In the genomic region with DNA sequence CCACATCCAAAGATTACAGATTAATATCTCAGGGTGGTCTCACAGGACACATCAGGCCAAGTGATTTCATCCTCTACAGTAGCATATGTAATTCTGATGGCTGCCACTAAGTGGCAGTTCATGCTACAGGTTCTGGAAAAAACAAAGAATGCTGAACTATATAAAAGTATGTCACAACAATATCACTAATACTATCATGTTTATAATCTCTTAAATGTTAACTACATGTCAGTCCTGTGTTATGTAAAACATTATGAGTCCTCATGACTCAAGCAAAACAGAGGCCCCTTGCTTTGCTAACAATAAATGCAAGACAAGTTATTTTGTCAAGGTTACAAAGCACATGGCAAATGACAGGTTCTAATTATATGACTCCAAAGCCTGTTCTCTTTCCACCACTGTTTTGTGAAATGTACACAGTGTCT, we compare ENCODE assay signal across 8 cellular contexts.
DNase-seq lines count a peak whose midpoint lies in the region; TF ChIP-seq lines count a peak whose summit lies in the region.

No MANE protein-coding gene starts in this region.

- peak; percentile 15 for DNase-seq in NCI-H1105 treated with DMSO at 0.1 percent for 48 hours (lab: John Stamatoyannopoulos, UW)
- DNase-seq in NCI-H1105 (lab: John Stamatoyannopoulos, UW): no peak
- DNase-seq in HCEC 1CT: peak; percentile 53
- DNase-seq in NCI-H2227 (lab: John Stamatoyannopoulos, UW; ENCODE audit: unreplicated experiment): peak; percentile 26
- DNase-seq in esophagus muscularis mucosa (ENCODE audit: extremely low spot score): no peak
- peak; percentile 16 for DNase-seq in testis
- DNase-seq in epidermal melanocyte (ENCODE audit: insufficient read length, low spot score): no peak
- DNase-seq in anterior cingulate cortex (lab: John Stamatoyannopoulos, UW): no peak

- no peak overlapping the region for H3K27ac ChIP-seq in esophagus muscularis mucosa (replicated peaks in 1 of 4)
- H3K27ac ChIP-seq in testis: no peak overlapping the region

- TF ChIP-seq POLR2A in esophagus muscularis mucosa (IDR thresholded peaks at IDR 0.05; ENCODE audit: low read depth) (no peak), testis (IDR thresholded peaks at IDR 0.05) (no peak)

- no peaks in the 10 kb centered on the region for H3K9me3 ChIP-seq in esophagus muscularis mucosa
- no peaks in the 10 kb centered on the region for H3K9me3 ChIP-seq in testis

- no peaks in the 10 kb centered on the region for H3K4me1 ChIP-seq in esophagus muscularis mucosa
- H3K4me1 ChIP-seq in testis: no peaks in the 10 kb centered on the region

- peak; percentile 34 to 53 (median 36) for TF ChIP-seq CTCF in esophagus muscularis mucosa (IDR thresholded peaks at IDR 0.05)
- TF ChIP-seq CTCF in testis (IDR thresholded peaks at IDR 0.05): peak; percentile 13 to 44 (median 15)

- no peak for TF ChIP-seq EP300 in esophagus muscularis mucosa (IDR thresholded peaks at IDR 0.05)

- H3K27me3 ChIP-seq in esophagus muscularis mucosa (no peaks in the 10 kb centered on the region), testis (no peaks in the 10 kb centered on the region)

- intact Hi-C loops in esophagus muscularis mucosa (cut with DNase I): no loop called here
- intact Hi-C loops in testis (cut with DNase I; ENCODE audit: low total_unique reads): no loop called here

- H3K4me3 ChIP-seq in esophagus muscularis mucosa (no peak overlapping the region), testis (no peak overlapping the region)

- peaks cover 0 to 3% (median 0%) of the 10 kb centered on the region in 4 donors for H3K36me3 ChIP-seq in esophagus muscularis mucosa
- H3K36me3 ChIP-seq in testis (ENCODE audit: low read depth, missing control alignments): no peaks in the 10 kb centered on the region

Comparison
In these comparisons a context has a peak if more than half of its experiments do, and no peak if none do; other contexts are left out.
1. DNase-seq: peak in NCI-H1105 treated with DMSO at 0.1 percent for 48 hours (single experiment), HCEC 1CT (single experiment), NCI-H2227 (single experiment) and testis (single experiment); none in NCI-H1105 (single experiment), esophagus muscularis mucosa (single experiment), epidermal melanocyte (single experiment) and anterior cingulate cortex (0 of 58).